Comparison of ENCODE assay signal across 8 cellular contexts in the genomic region with DNA sequence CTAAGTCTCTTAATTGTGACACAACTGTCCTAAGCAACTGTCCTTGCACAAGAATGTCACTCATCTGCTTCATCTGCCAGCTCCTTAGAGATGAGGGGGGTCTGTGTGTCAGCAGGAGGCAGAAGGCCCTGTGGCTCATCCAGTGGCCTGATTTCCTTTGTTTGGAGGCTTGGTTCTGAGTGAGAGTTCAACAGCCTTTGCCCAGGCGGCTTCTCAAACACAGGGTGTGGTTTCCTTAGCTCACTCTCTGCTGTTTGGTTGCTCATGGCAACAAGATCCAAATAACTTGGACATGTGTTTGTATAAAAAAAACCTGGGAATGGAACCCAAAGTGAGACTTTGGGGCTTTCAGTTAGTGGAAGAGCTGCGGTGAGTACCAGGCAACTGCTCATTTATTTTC. TPM values are rescaled to one million over a fixed set of nuclear protein-coding genes. Genes with fewer than 3 reads are reported as not detected.
DNase-seq lines count a peak whose midpoint lies in the region; ATAC-seq and TF ChIP-seq lines count a peak whose summit lies in the region.

No MANE protein-coding gene starts in this region.

- peak; percentile 57 for DNase-seq in EL
- DNase-seq in SW 1271 (lab: John Stamatoyannopoulos, UW), result peak; percentile 2 to 71
- DNase-seq in fibroblast of mammary gland (ENCODE audit: low read depth), result peak; percentile 86
- DNase-seq in omental fat pad (ENCODE audit: low spot score), result no peak
- DNase-seq in SKM-1 (lab: John Stamatoyannopoulos, UW; ENCODE audit: unreplicated experiment), result no peak
- no peak for DNase-seq in NCI-H82 (lab: John Stamatoyannopoulos, UW)

- ATAC-seq in omental fat pad (ENCODE audit: low FRiP score), result peak; percentile 34
- ATAC-seq in GM19452 (IDR thresholded peaks at IDR 0.05; ENCODE audit: unreplicated experiment), result no peak
- ATAC-seq in GM21447 (IDR thresholded peaks at IDR 0.05; ENCODE audit: unreplicated experiment), result no peak

- H3K4me3 ChIP-seq in fibroblast of mammary gland (ENCODE audit: control insufficient read depth, low read depth, low read length), result no peak overlapping the region

- TF ChIP-seq CTCF in fibroblast of mammary gland (conservative IDR thresholded peaks at IDR 0.05; ENCODE audit: control insufficient read depth, insufficient read depth, low read depth, low read length) (no peak), omental fat pad (IDR thresholded peaks at IDR 0.05) (no peak)

RNA-seq across cellular contexts. Expression of gene MAP7D3, which starts 46.6 kb away (rescaled TPM):
- total RNA-seq in omental fat pad, result 10 to 100 TPM; 16.5 to 29.8 (median 23.2) TPM

RNA-seq across cellular contexts. Expression of gene FHL1, which starts 57.2 kb away (rescaled TPM):
- 1,000 to 10,000 TPM in 3 of 4 donors, 100 to 1,000 TPM in 1; 361 to 3,943 (median 1,771) TPM for total RNA-seq in omental fat pad

Comparison
In these comparisons a context has a peak if more than half of its experiments do, and no peak if none do; other contexts are left out.
1. DNase-seq: peak in EL (single experiment), SW 1271 (2 of 2) and fibroblast of mammary gland (single experiment); none in omental fat pad (single experiment), SKM-1 (single experiment) and NCI-H82 (single experiment).